ENCODE assay signal across 7 cellular contexts in genomic region chr22:22260586-22260985, GRCh38. TPM values are rescaled to one million over a fixed set of nuclear protein-coding genes. Genes with fewer than 3 reads are reported as not detected.
"Had no signal": no experiment of that assay in that cellular context is flagged by ENCODE, and none has a peak within 500 bp of the region (broad histone marks: within the 10 kb centered on the region; RNA-seq: fewer than 3 reads in every experiment).

No MANE protein-coding gene starts in this region.

RNA-seq across cellular contexts. Expression of gene VPREB1, which starts 16.0 kb away (rescaled TPM):
- total RNA-seq: GM23248, GM23338, H1, H4, H7, H9, HFFc6 had no signal
- polyA plus RNA-seq: GM23248, GM23338, H1 had no signal
